1 cellular context compared by ENCODE assay signal in the genomic region with DNA sequence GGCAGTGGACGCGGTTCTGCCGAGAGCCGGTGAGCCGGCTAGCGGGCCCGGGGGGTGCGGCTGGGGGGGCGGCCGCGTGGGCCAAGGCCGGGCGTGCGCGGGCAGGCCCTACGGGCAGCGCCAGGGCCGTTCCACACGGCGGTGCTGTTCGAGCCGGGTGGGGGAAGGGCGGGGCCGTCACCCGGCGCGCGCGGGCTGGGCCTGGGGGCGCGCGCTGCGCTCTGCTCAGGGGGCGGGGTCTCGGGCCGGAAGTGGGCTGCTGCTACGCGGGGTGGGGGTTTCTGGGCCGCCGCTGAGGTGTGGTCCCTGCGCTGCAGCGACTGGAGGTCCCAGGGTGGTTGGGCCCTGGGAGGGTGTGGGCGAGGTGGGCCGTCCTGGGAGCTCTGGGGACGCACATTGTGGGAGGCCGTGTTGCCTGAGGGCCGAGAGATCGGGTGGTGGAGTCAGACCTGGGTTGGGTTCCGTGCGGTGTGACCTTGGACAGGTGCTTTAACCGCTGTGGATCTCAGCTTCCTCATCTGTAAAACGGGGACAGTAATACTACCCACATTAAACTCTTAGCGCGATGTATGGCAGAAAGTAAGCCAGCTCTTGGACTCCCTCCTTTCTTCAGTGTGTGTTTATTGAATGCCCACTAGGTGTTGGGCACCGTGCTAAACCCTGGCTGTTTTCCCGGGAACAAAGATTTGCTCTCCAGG.
TF ChIP-seq lines count a peak whose summit lies in the region.

No MANE protein-coding gene starts in this region.

TF ChIP-seq in K562, 482 proteins besides CTCF, POLR2A, EP300 and RAD21 (continued from another document and continues in another):
- TF ChIP-seq, protein P1, sequence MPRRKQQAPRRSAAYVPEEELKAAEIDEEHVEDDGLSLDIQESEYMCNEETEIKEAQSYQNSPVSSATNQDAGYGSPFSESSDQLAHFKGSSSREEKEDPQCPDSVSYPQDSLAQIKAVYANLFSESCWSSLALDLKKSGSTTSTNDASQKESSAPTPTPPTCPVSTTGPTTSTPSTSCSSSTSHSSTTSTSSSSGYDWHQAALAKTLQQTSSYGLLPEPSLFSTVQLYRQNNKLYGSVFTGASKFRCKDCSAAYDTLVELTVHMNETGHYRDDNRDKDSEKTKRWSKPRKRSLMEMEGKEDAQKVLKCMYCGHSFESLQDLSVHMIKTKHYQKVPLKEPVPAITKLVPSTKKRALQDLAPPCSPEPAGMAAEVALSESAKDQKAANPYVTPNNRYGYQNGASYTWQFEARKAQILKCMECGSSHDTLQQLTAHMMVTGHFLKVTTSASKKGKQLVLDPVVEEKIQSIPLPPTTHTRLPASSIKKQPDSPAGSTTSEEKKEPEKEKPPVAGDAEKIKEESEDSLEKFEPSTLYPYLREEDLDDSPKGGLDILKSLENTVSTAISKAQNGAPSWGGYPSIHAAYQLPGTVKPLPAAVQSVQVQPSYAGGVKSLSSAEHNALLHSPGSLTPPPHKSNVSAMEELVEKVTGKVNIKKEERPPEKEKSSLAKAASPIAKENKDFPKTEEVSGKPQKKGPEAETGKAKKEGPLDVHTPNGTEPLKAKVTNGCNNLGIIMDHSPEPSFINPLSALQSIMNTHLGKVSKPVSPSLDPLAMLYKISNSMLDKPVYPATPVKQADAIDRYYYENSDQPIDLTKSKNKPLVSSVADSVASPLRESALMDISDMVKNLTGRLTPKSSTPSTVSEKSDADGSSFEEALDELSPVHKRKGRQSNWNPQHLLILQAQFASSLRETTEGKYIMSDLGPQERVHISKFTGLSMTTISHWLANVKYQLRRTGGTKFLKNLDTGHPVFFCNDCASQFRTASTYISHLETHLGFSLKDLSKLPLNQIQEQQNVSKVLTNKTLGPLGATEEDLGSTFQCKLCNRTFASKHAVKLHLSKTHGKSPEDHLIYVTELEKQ (CRISPR knock-in tag; IDR thresholded peaks at IDR 0.05) = no peak
- TF ChIP-seq GATAD2B (IDR thresholded peaks at IDR 0.05; ENCODE audit: borderline replicate concordance) (peak; percentile 90), KHSRP (IDR thresholded peaks at IDR 0.05) (no peak), KDM1A (IDR thresholded peaks at IDR 0.05) (no peak), CHD2 (IDR thresholded peaks at IDR 0.05; ENCODE audit: low read depth, low read length) (peak; percentile 30; the same call in 1 of the 2 replicates), SAP30 (IDR thresholded peaks at IDR 0.05; ENCODE audit: borderline replicate concordance, insufficient read depth, low read depth, low read length, poor library complexity, severe bottlenecking) (peak; percentile 36), TCF3 (CRISPR knock-in tag; IDR thresholded peaks at IDR 0.05) (no peak), CEBPG (CRISPR knock-in tag; IDR thresholded peaks at IDR 0.05) (no peak), CEBPG (tag; conservative IDR thresholded peaks at IDR 0.05 in 1 of 2, IDR thresholded peaks at IDR 0.05 in 1 of 2) (no peak), ELF1 (tag; IDR thresholded peaks at IDR 0.05) (peak; percentile 78), MAFK (IDR thresholded peaks at IDR 0.05; ENCODE audit: low read length) (no peak), EP400 (IDR thresholded peaks at IDR 0.05) (peak; percentile 65; the same call in 1 of the 2 replicates), RB1 (IDR thresholded peaks at IDR 0.05; ENCODE audit: low read depth) (peak; percentile 84), TAF1 (IDR thresholded peaks at IDR 0.05; ENCODE audit: control insufficient read depth, extremely low read depth, insufficient read depth, low read length, severe bottlenecking) (peak; percentile 42), ZNF175 (CRISPR knock-in tag; IDR thresholded peaks at IDR 0.05; ENCODE audit: low read depth) (no peak), GTF2E2 (tag; IDR thresholded peaks at IDR 0.05) (no peak), ELF4 (CRISPR knock-in tag; IDR thresholded peaks at IDR 0.05) (0 out of 2 replicates have a peak, but pooled peaks have one; percentile 41), ZNF121 (CRISPR knock-in tag; conservative IDR thresholded peaks at IDR 0.05) (no peak), KDM2B (CRISPR knock-in tag; IDR thresholded peaks at IDR 0.05) (no peak), SREBF2 (CRISPR knock-in tag; IDR thresholded peaks at IDR 0.05) (no peak), SMARCB1 (IDR thresholded peaks at IDR 0.05; ENCODE audit: insufficient read length, low read depth) (no peak), GABPB1 (CRISPR knock-in tag; IDR thresholded peaks at IDR 0.05) (peak; percentile 81), SP1 (CRISPR knock-in tag; IDR thresholded peaks at IDR 0.05) (no peak), RFX1 (IDR thresholded peaks at IDR 0.05) (no peak), CHD1 (IDR thresholded peaks at IDR 0.05; ENCODE audit: low read length) (peak; percentile 85), FOXM1 (IDR thresholded peaks at IDR 0.05; ENCODE audit: low read depth) (no peak), FOXM1 (CRISPR knock-in tag; IDR thresholded peaks at IDR 0.05; ENCODE audit: low read depth) (no peak)
- TF ChIP-seq, protein P2, sequence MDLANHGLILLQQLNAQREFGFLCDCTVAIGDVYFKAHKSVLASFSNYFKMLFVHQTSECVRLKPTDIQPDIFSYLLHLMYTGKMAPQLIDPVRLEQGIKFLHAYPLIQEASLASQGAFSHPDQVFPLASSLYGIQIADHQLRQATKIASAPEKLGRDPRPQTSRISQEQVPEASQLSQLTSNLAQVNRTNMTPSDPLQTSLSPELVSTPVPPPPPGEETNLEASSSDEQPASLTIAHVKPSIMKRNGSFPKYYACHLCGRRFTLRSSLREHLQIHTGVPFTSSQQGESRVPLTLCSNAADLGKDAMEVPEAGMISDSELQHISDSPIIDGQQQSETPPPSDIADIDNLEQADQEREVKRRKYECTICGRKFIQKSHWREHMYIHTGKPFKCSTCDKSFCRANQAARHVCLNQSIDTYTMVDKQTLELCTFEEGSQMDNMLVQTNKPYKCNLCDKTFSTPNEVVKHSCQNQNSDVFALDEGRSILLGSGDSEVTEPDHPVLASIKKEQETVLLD (IDR thresholded peaks at IDR 0.05) = 0 out of 2 replicates have a peak, but pooled peaks have one; percentile 23
- TF ChIP-seq, protein P3, sequence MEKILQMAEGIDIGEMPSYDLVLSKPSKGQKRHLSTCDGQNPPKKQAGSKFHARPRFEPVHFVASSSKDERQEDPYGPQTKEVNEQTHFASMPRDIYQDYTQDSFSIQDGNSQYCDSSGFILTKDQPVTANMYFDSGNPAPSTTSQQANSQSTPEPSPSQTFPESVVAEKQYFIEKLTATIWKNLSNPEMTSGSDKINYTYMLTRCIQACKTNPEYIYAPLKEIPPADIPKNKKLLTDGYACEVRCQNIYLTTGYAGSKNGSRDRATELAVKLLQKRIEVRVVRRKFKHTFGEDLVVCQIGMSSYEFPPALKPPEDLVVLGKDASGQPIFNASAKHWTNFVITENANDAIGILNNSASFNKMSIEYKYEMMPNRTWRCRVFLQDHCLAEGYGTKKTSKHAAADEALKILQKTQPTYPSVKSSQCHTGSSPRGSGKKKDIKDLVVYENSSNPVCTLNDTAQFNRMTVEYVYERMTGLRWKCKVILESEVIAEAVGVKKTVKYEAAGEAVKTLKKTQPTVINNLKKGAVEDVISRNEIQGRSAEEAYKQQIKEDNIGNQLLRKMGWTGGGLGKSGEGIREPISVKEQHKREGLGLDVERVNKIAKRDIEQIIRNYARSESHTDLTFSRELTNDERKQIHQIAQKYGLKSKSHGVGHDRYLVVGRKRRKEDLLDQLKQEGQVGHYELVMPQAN (IDR thresholded peaks at IDR 0.05; ENCODE audit: borderline replicate concordance) = peak; percentile 63; the same call in 1 of the 2 replicates
- TF ChIP-seq, protein P4, sequence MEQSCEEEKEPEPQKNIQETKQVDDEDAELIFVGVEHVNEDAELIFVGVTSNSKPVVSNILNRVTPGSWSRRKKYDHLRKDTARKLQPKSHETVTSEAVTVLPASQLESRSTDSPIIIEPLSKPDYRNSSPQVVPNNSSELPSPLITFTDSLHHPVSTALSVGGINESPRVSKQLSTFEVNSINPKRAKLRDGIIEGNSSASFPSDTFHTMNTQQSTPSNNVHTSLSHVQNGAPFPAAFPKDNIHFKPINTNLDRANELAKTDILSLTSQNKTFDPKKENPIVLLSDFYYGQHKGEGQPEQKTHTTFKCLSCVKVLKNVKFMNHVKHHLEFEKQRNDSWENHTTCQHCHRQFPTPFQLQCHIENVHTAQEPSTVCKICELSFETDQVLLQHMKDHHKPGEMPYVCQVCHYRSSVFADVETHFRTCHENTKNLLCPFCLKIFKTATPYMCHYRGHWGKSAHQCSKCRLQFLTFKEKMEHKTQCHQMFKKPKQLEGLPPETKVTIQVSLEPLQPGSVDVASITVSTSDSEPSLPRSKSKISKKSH (CRISPR knock-in tag; IDR thresholded peaks at IDR 0.05) = no peak
- TF ChIP-seq, protein P5, sequence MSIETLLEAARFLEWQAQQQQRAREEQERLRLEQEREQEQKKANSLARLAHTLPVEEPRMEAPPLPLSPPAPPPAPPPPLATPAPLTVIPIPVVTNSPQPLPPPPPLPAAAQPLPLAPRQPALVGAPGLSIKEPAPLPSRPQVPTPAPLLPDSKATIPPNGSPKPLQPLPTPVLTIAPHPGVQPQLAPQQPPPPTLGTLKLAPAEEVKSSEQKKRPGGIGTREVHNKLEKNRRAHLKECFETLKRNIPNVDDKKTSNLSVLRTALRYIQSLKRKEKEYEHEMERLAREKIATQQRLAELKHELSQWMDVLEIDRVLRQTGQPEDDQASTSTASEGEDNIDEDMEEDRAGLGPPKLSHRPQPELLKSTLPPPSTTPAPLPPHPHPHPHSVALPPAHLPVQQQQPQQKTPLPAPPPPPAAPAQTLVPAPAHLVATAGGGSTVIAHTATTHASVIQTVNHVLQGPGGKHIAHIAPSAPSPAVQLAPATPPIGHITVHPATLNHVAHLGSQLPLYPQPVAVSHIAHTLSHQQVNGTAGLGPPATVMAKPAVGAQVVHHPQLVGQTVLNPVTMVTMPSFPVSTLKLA (conservative IDR thresholded peaks at IDR 0.05) = peak in 1 of 2 experiments; percentile 36; a peak in 1 of 4 replicates
- TF ChIP-seq, protein P6, sequence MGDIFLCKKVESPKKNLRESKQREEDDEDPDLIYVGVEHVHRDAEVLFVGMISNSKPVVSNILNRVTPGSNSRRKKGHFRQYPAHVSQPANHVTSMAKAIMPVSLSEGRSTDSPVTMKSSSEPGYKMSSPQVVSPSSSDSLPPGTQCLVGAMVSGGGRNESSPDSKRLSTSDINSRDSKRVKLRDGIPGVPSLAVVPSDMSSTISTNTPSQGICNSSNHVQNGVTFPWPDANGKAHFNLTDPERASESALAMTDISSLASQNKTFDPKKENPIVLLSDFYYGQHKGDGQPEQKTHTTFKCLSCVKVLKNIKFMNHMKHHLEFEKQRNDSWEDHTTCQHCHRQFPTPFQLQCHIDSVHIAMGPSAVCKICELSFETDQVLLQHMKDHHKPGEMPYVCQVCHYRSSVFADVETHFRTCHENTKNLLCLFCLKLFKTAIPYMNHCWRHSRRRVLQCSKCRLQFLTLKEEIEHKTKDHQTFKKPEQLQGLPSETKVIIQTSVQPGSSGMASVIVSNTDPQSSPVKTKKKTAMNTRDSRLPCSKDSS (IDR thresholded peaks at IDR 0.05; ENCODE audit: low read depth, partially characterized antibody) = no peak
